Comparison of ENCODE assay signal across 22 cellular contexts in genomic region chr7:141280100-141280499, GRCh38.
DNase-seq lines count a peak whose midpoint lies in the region; ATAC-seq and TF ChIP-seq lines count a peak whose summit lies in the region.
"Had no signal": no experiment of that assay in that cellular context is flagged by ENCODE, and none has a peak within 500 bp of the region (broad histone marks: within the 10 kb centered on the region; RNA-seq: fewer than 3 reads in every experiment).

No MANE protein-coding gene starts in this region.

- CTCF ChIA-PET in PC-3 (lab: Charles Lee): no interaction called here

- H3K27ac ChIP-seq in heart left ventricle (peak overlapping the region in 10 of 12 donors; percentile 55 to 80 (median 68)), OCI-LY3 (ENCODE audit: low read length) (no peak overlapping the region), left ventricle myocardium inferior (replicated peaks) (peak overlapping the region; percentile 81), PC-3 (ENCODE audit: low read length) (no peak overlapping the region)
- H3K27ac ChIP-seq: A549, C4-2B, RWPE1 had no signal

- TF ChIP-seq CTCF in heart left ventricle (IDR thresholded peaks at IDR 0.05) (no peak), OCI-LY3 (IDR thresholded peaks at IDR 0.05; ENCODE audit: low read depth, low read length) (no peak), left ventricle myocardium inferior (IDR thresholded peaks at IDR 0.05; ENCODE audit: borderline replicate concordance) (no peak), PC-3 (conservative IDR thresholded peaks at IDR 0.05; ENCODE audit: low read depth, low read length) (no peak)

- H2AFZ ChIP-seq in OCI-LY3 (ENCODE audit: low read depth, low read length) (peak overlapping the region; percentile 36; the same call in 1 of the 2 replicates), PC-3 (ENCODE audit: low read length) (no peak overlapping the region)

- peak in 3 of 4 donors; percentile 21 to 66 (median 27) for ATAC-seq in heart left ventricle
- no peak for ATAC-seq in PC-3
- no peak for ATAC-seq in HG02852 (IDR thresholded peaks at IDR 0.05; ENCODE audit: unreplicated experiment)
- ATAC-seq: A549; CD8-positive, alpha-beta T cell; HCT116 had no signal

- H3K36me3 ChIP-seq in heart left ventricle (no peaks in the 10 kb centered on the region), OCI-LY3 (replicated peaks; ENCODE audit: low read depth, low read length) (peaks cover 7% of the 10 kb centered on the region), left ventricle myocardium inferior (no peaks in the 10 kb centered on the region), PC-3 (ENCODE audit: low read depth, low read length) (no peaks in the 10 kb centered on the region)

- 14 to 55% (median 20%) methylated on average over 3 of the region's 3 CpGs for WGBS in heart left ventricle, 4 donors

- H4K20me1 ChIP-seq in OCI-LY3 (ENCODE audit: insufficient read depth, low read length) (no peaks in the 10 kb centered on the region), PC-3 (ENCODE audit: low read length) (no peaks in the 10 kb centered on the region)

- POLR2A ChIA-PET in PC-3 (lab: Charles Lee; ENCODE audit: unreplicated experiment): no interaction called here

- H3K4me2 ChIP-seq in OCI-LY3 (ENCODE audit: low read length): peak overlapping the region; percentile 62
- H3K4me2 ChIP-seq in PC-3 (ENCODE audit: low read length): no peak overlapping the region
- H3K4me2 ChIP-seq: A549 had no signal

- H3K4me3 ChIP-seq in heart left ventricle: peak overlapping the region in 2 of 12 donors; percentile 6 to 28
- H3K4me3 ChIP-seq in OCI-LY3 (ENCODE audit: low read length): peak overlapping the region; percentile 68
- H3K4me3 ChIP-seq in left ventricle myocardium inferior: peak overlapping the region; percentile 51
- H3K4me3 ChIP-seq in PC-3 (ENCODE audit: low read length): no peak overlapping the region
- H3K4me3 ChIP-seq: A549 had no signal

- no peaks in the 10 kb centered on the region for H3K9me2 ChIP-seq in PC-3 (replicated peaks; ENCODE audit: low read length)

- H3K4me1 ChIP-seq in heart left ventricle (peaks cover 0 to 21% (median 3%) of the 10 kb centered on the region in 12 donors), OCI-LY3 (ENCODE audit: low read length) (peaks cover 12% of the 10 kb centered on the region), left ventricle myocardium inferior (peaks cover 44% of the 10 kb centered on the region), PC-3 (ENCODE audit: insufficient read depth, low read length) (no peaks in the 10 kb centered on the region)
- H3K4me1 ChIP-seq: A549 had no signal

- no TSS peak for BruUV-seq in PC-3 (replicated peaks; lab: Mats Ljungman, UMichigan)

- intact Hi-C loops in heart left ventricle (cut with DNase I): loop anchor here in 3 of 10 donors (5.0 to 10.0 kb wide), 3 partner anchors 82 to 87 kb away; no protein-coding TSS in a partner anchor
- intact Hi-C loops in cardiac septum (cut with DNase I): no loop called here
- intact Hi-C loops in left ventricle myocardium inferior (cut with micrococcal nuclease): no loop called here
- intact Hi-C loops in PC-3 (cut with micrococcal nuclease): no loop called here

- H3K79me2 ChIP-seq in OCI-LY3 (ENCODE audit: low read length) (no peaks in the 10 kb centered on the region), PC-3 (ENCODE audit: low read length) (no peaks in the 10 kb centered on the region)

- no peak for TF ChIP-seq POLR2A in heart left ventricle (IDR thresholded peaks at IDR 0.05)

- H3K9ac ChIP-seq in OCI-LY3 (ENCODE audit: low read length): no peak overlapping the region
- no peak overlapping the region for H3K9ac ChIP-seq in PC-3 (ENCODE audit: low read length)

- H3K27me3 ChIP-seq in heart left ventricle (no peaks in the 10 kb centered on the region), OCI-LY3 (ENCODE audit: low read depth, low read length) (no peaks in the 10 kb centered on the region), left ventricle myocardium inferior (ENCODE audit: low read depth) (no peaks in the 10 kb centered on the region), PC-3 (ENCODE audit: low read length) (peaks cover 46% of the 10 kb centered on the region)

- H3K9me3 ChIP-seq in heart left ventricle: no peaks in the 10 kb centered on the region
- H3K9me3 ChIP-seq in OCI-LY3 (ENCODE audit: insufficient read depth, low read length): no peaks in the 10 kb centered on the region
- H3K9me3 ChIP-seq in left ventricle myocardium inferior (replicated peaks): no peaks in the 10 kb centered on the region
- no peaks in the 10 kb centered on the region for H3K9me3 ChIP-seq in PC-3 (ENCODE audit: low read length)
- H3K9me3 ChIP-seq: A549 had no signal

- H3F3A ChIP-seq in PC-3 (ENCODE audit: low read length, unreplicated experiment): no peaks in the 10 kb centered on the region

- no peak for DNase-seq in heart left ventricle
- no peak for DNase-seq in cardiac septum (ENCODE audit: low spot score)
- DNase-seq in left ventricle myocardium inferior: no peak
- no peak for DNase-seq in PC-3
- DNase-seq in OCI-M1 (lab: John Stamatoyannopoulos, UW): no peak
- DNase-seq: AML-193; CD8-positive, alpha-beta T cell; DMS79 treated with DMSO at 0.1 percent for 48 hours; GF-D8; NCI-H1105; NCI-H1436 treated with DMSO at 0.1 percent for 48 hours; NCI-H2029; NCI-H2171; NCI-H226; NCI-H510A; SIG-M5 had no signal

Comparison
In these comparisons a context has a peak if more than half of its experiments do, and no peak if none do; other contexts are left out.
1. ATAC-seq: peak in heart left ventricle (3 of 4); none in PC-3 (single experiment) and HG02852 (single experiment).
2. H3K27ac ChIP-seq: peak in heart left ventricle (10 of 12) and left ventricle myocardium inferior (single experiment); none in OCI-LY3 (single experiment) and PC-3 (single experiment).